ENCODE assay signal across 1 cellular context in genomic region chr5:61301820-61302563, GRCh38.
TF ChIP-seq lines count a peak whose summit lies in the region.

No MANE protein-coding gene starts in this region.

TF ChIP-seq in HepG2, 621 proteins besides CTCF, POLR2A, EP300 and RAD21 (continued from another document and continues in another):
- TF ChIP-seq DR1 (CRISPR knock-in tag; IDR thresholded peaks at IDR 0.05) (0 out of 2 replicates have a peak, but pooled peaks have one; percentile 20), ZNF10 (CRISPR knock-in tag; IDR thresholded peaks at IDR 0.05; ENCODE audit: borderline replicate concordance, low read depth) (no peak), MAFG (CRISPR knock-in tag; IDR thresholded peaks at IDR 0.05) (peak; percentile 90), ZSCAN31 (CRISPR knock-in tag; IDR thresholded peaks at IDR 0.05; ENCODE audit: low read depth) (peak; percentile 14; the same call in 1 of the 2 replicates), SKI (IDR thresholded peaks at IDR 0.05; ENCODE audit: partially characterized antibody) (peak; percentile 9), MTA3 (CRISPR knock-in tag; IDR thresholded peaks at IDR 0.05) (no peak), DNMT3B (CRISPR knock-in tag; conservative IDR thresholded peaks at IDR 0.05) (0 out of 2 replicates have a peak, but pooled peaks have one; percentile 43), NCOA5 (CRISPR knock-in tag; IDR thresholded peaks at IDR 0.05) (no peak), TBX2 (CRISPR knock-in tag; IDR thresholded peaks at IDR 0.05; ENCODE audit: borderline replicate concordance) (peak; percentile 72), KDM1A (CRISPR knock-in tag; IDR thresholded peaks at IDR 0.05) (peak; percentile 57; the same call in 1 of the 2 replicates), ZNF670 (CRISPR knock-in tag; IDR thresholded peaks at IDR 0.05; ENCODE audit: borderline replicate concordance) (no peak), ZNF292 (CRISPR knock-in tag; IDR thresholded peaks at IDR 0.05; ENCODE audit: borderline replicate concordance, low read depth) (peak; percentile 73; the same call in 1 of the 2 replicates), HDAC2 (CRISPR knock-in tag; IDR thresholded peaks at IDR 0.05) (peak; percentile 86), ZBTB10 (CRISPR knock-in tag; IDR thresholded peaks at IDR 0.05; ENCODE audit: borderline replicate concordance) (peak; percentile 4; the same call in 1 of the 2 replicates), GATA4 (IDR thresholded peaks at IDR 0.05; ENCODE audit: borderline replicate concordance, low read depth) (no peak), TEAD3 (CRISPR knock-in tag; optimal IDR thresholded peaks at IDR 0.05; ENCODE audit: borderline replicate concordance) (peak; percentile 97), ELF3 (CRISPR knock-in tag; IDR thresholded peaks at IDR 0.05) (peak; percentile 68), ISL2 (CRISPR knock-in tag; IDR thresholded peaks at IDR 0.05) (peak; percentile 65; the same call in 1 of the 2 replicates), HHEX (CRISPR knock-in tag; IDR thresholded peaks at IDR 0.05) (no peak), RARA (CRISPR knock-in tag; IDR thresholded peaks at IDR 0.05) (peak; percentile 70; the same call in 1 of the 2 replicates), ZNF143 (CRISPR knock-in tag; IDR thresholded peaks at IDR 0.05) (no peak; the same call in 1 of the 2 replicates), ZNF83 (CRISPR knock-in tag; IDR thresholded peaks at IDR 0.05; ENCODE audit: borderline replicate concordance) (no peak), RBM39 (IDR thresholded peaks at IDR 0.05; ENCODE audit: low read depth, low read length, poor library complexity, severe bottlenecking) (no peak), SP4 (CRISPR knock-in tag; IDR thresholded peaks at IDR 0.05) (no peak), SRSF1 (optimal IDR thresholded peaks at IDR 0.05; ENCODE audit: low read depth, low read length) (no peak), ZFY (CRISPR knock-in tag; IDR thresholded peaks at IDR 0.05) (0 out of 2 replicates have a peak, but pooled peaks have one; percentile 25), FOXA1 (IDR thresholded peaks at IDR 0.05) (no peak), FOXA1 (CRISPR knock-in tag; IDR thresholded peaks at IDR 0.05) (peak; percentile 58), ZNF790 (CRISPR knock-in tag; IDR thresholded peaks at IDR 0.05; ENCODE audit: borderline replicate concordance) (no peak), BCL6 (CRISPR knock-in tag; IDR thresholded peaks at IDR 0.05) (peak; percentile 59), ATF7 (IDR thresholded peaks at IDR 0.05) (0 out of 2 replicates have a peak, but pooled peaks have one; percentile 33), ATF7 (CRISPR knock-in tag; IDR thresholded peaks at IDR 0.05) (peak; percentile 83), ZNF275 (CRISPR knock-in tag; IDR thresholded peaks at IDR 0.05; ENCODE audit: borderline replicate concordance) (0 out of 2 replicates have a peak, but pooled peaks have one; percentile 44), GABPA (IDR thresholded peaks at IDR 0.05; ENCODE audit: low read depth, low read length) (no peak), GABPA (CRISPR knock-in tag; IDR thresholded peaks at IDR 0.05; ENCODE audit: low read depth) (0 out of 2 replicates have a peak, but pooled peaks have one; percentile 22)
- TF ChIP-seq, protein P1, sequence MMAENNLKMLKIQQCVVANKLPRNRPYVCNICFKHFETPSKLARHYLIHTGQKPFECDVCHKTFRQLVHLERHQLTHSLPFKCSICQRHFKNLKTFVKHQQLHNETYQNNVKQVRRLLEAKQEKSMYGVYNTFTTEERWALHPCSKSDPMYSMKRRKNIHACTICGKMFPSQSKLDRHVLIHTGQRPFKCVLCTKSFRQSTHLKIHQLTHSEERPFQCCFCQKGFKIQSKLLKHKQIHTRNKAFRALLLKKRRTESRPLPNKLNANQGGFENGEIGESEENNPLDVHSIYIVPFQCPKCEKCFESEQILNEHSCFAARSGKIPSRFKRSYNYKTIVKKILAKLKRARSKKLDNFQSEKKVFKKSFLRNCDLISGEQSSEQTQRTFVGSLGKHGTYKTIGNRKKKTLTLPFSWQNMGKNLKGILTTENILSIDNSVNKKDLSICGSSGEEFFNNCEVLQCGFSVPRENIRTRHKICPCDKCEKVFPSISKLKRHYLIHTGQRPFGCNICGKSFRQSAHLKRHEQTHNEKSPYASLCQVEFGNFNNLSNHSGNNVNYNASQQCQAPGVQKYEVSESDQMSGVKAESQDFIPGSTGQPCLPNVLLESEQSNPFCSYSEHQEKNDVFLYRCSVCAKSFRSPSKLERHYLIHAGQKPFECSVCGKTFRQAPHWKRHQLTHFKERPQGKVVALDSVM (CRISPR knock-in tag; IDR thresholded peaks at IDR 0.05), result 0 out of 2 replicates have a peak, but pooled peaks have one; percentile 19
- TF ChIP-seq, protein P2, sequence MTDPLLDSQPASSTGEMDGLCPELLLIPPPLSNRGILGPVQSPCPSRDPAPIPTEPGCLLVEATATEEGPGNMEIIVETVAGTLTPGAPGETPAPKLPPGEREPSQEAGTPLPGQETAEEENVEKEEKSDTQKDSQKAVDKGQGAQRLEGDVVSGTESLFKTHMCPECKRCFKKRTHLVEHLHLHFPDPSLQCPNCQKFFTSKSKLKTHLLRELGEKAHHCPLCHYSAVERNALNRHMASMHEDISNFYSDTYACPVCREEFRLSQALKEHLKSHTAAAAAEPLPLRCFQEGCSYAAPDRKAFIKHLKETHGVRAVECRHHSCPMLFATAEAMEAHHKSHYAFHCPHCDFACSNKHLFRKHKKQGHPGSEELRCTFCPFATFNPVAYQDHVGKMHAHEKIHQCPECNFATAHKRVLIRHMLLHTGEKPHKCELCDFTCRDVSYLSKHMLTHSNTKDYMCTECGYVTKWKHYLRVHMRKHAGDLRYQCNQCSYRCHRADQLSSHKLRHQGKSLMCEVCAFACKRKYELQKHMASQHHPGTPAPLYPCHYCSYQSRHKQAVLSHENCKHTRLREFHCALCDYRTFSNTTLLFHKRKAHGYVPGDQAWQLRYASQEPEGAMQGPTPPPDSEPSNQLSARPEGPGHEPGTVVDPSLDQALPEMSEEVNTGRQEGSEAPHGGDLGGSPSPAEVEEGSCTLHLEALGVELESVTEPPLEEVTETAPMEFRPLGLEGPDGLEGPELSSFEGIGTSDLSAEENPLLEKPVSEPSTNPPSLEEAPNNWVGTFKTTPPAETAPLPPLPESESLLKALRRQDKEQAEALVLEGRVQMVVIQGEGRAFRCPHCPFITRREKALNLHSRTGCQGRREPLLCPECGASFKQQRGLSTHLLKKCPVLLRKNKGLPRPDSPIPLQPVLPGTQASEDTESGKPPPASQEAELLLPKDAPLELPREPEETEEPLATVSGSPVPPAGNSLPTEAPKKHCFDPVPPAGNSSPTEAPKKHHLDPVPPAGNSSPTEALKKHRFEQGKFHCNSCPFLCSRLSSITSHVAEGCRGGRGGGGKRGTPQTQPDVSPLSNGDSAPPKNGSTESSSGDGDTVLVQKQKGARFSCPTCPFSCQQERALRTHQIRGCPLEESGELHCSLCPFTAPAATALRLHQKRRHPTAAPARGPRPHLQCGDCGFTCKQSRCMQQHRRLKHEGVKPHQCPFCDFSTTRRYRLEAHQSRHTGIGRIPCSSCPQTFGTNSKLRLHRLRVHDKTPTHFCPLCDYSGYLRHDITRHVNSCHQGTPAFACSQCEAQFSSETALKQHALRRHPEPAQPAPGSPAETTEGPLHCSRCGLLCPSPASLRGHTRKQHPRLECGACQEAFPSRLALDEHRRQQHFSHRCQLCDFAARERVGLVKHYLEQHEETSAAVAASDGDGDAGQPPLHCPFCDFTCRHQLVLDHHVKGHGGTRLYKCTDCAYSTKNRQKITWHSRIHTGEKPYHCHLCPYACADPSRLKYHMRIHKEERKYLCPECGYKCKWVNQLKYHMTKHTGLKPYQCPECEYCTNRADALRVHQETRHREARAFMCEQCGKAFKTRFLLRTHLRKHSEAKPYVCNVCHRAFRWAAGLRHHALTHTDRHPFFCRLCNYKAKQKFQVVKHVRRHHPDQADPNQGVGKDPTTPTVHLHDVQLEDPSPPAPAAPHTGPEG (CRISPR knock-in tag; IDR thresholded peaks at IDR 0.05), result no peak
- TF ChIP-seq, protein P3, sequence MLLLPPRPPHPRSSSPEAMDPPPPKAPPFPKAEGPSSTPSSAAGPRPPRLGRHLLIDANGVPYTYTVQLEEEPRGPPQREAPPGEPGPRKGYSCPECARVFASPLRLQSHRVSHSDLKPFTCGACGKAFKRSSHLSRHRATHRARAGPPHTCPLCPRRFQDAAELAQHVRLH (CRISPR knock-in tag; IDR thresholded peaks at IDR 0.05; ENCODE audit: borderline replicate concordance, low read depth), result 0 out of 2 replicates have a peak, but pooled peaks have one; percentile 38
- TF ChIP-seq, protein P4, sequence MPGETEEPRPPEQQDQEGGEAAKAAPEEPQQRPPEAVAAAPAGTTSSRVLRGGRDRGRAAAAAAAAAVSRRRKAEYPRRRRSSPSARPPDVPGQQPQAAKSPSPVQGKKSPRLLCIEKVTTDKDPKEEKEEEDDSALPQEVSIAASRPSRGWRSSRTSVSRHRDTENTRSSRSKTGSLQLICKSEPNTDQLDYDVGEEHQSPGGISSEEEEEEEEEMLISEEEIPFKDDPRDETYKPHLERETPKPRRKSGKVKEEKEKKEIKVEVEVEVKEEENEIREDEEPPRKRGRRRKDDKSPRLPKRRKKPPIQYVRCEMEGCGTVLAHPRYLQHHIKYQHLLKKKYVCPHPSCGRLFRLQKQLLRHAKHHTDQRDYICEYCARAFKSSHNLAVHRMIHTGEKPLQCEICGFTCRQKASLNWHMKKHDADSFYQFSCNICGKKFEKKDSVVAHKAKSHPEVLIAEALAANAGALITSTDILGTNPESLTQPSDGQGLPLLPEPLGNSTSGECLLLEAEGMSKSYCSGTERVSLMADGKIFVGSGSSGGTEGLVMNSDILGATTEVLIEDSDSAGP (CRISPR knock-in tag; IDR thresholded peaks at IDR 0.05; ENCODE audit: borderline replicate concordance), result peak; percentile 63; the same call in 1 of the 2 replicates
- TF ChIP-seq, protein P5, sequence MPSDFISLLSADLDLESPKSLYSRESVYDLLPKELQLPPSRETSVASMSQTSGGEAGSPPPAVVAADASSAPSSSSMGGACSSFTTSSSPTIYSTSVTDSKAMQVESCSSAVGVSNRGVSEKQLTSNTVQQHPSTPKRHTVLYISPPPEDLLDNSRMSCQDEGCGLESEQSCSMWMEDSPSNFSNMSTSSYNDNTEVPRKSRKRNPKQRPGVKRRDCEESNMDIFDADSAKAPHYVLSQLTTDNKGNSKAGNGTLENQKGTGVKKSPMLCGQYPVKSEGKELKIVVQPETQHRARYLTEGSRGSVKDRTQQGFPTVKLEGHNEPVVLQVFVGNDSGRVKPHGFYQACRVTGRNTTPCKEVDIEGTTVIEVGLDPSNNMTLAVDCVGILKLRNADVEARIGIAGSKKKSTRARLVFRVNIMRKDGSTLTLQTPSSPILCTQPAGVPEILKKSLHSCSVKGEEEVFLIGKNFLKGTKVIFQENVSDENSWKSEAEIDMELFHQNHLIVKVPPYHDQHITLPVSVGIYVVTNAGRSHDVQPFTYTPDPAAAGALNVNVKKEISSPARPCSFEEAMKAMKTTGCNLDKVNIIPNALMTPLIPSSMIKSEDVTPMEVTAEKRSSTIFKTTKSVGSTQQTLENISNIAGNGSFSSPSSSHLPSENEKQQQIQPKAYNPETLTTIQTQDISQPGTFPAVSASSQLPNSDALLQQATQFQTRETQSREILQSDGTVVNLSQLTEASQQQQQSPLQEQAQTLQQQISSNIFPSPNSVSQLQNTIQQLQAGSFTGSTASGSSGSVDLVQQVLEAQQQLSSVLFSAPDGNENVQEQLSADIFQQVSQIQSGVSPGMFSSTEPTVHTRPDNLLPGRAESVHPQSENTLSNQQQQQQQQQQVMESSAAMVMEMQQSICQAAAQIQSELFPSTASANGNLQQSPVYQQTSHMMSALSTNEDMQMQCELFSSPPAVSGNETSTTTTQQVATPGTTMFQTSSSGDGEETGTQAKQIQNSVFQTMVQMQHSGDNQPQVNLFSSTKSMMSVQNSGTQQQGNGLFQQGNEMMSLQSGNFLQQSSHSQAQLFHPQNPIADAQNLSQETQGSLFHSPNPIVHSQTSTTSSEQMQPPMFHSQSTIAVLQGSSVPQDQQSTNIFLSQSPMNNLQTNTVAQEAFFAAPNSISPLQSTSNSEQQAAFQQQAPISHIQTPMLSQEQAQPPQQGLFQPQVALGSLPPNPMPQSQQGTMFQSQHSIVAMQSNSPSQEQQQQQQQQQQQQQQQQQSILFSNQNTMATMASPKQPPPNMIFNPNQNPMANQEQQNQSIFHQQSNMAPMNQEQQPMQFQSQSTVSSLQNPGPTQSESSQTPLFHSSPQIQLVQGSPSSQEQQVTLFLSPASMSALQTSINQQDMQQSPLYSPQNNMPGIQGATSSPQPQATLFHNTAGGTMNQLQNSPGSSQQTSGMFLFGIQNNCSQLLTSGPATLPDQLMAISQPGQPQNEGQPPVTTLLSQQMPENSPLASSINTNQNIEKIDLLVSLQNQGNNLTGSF (CRISPR knock-in tag; IDR thresholded peaks at IDR 0.05), result no peak
